In genomic region chr11:134915881-134916280, GRCh38 we compare ENCODE assay signal across 15 cellular contexts.
DNase-seq lines count a peak whose midpoint lies in the region; ATAC-seq and TF ChIP-seq lines count a peak whose summit lies in the region.
"Had no signal": no experiment of that assay in that cellular context is flagged by ENCODE, and none has a peak within 500 bp of the region (broad histone marks: within the 10 kb centered on the region; RNA-seq: fewer than 3 reads in every experiment).

No MANE protein-coding gene starts in this region.

- H3K27ac Mint-ChIP-seq in GM23338 (no peak overlapping the region), mesothelial cell of epicardium (peak overlapping the region; percentile 69), glutamatergic neuron (ENCODE audit: unreplicated experiment) (no peak overlapping the region)
- H3K27ac Mint-ChIP-seq in stimulated activated effector memory CD8-positive, alpha-beta T cell treated with anti-CD3 and anti-CD28 coated beads, Interleukin-12 subunit alpha, Interleukin-12 subunit beta, amount 100 ng/mL, for 72 hours = no peak overlapping the region
- H3K27ac Mint-ChIP-seq: CD4-positive, alpha-beta memory T cell had no signal

- no peaks in the 10 kb centered on the region for H3K79me2 ChIP-seq in GM23338 (replicated peaks; ENCODE audit: insufficient read depth)

- intact Hi-C loops in gastrocnemius medialis (cut with DNase I; ENCODE audit: low total_unique reads) (no loop called here), lower lobe of right lung (cut with DNase I) (no loop called here)

- H3K27ac ChIP-seq in GM23338 (ENCODE audit: low read depth) = no peak overlapping the region
- no peak overlapping the region for H3K27ac ChIP-seq in gastrocnemius medialis
- H3K27ac ChIP-seq in lower lobe of right lung = no peak overlapping the region
- H3K27ac ChIP-seq: C4-2B had no signal

- H4K20me1 ChIP-seq in GM23338 (replicated peaks; ENCODE audit: insufficient read depth) = no peaks in the 10 kb centered on the region

- no peaks in the 10 kb centered on the region for H3K9me2 ChIP-seq in GM23338 (ENCODE audit: insufficient read depth)

- no peak for TF ChIP-seq CTCF in GM23338 (conservative IDR thresholded peaks at IDR 0.05; ENCODE audit: low read depth in 2 of 2)
- no peak for TF ChIP-seq CTCF in mesothelial cell of epicardium (IDR thresholded peaks at IDR 0.05; ENCODE audit: unreplicated experiment)
- no peak for TF ChIP-seq CTCF in gastrocnemius medialis (IDR thresholded peaks at IDR 0.05 in 4 of 5, conservative IDR thresholded peaks at IDR 0.05 in 1 of 5)
- TF ChIP-seq CTCF in glutamatergic neuron (IDR thresholded peaks at IDR 0.05; ENCODE audit: partially characterized antibody, unreplicated experiment) = no peak
- TF ChIP-seq CTCF in lower lobe of right lung (IDR thresholded peaks at IDR 0.05) = no peak

- H3K36me3 Mint-ChIP-seq in GM23338 (ENCODE audit: low read depth) (no peaks in the 10 kb centered on the region), mesothelial cell of epicardium (no peaks in the 10 kb centered on the region), glutamatergic neuron (ENCODE audit: unreplicated experiment) (no peaks in the 10 kb centered on the region)
- H3K36me3 Mint-ChIP-seq in stimulated activated effector memory CD8-positive, alpha-beta T cell treated with anti-CD3 and anti-CD28 coated beads, Interleukin-12 subunit alpha, Interleukin-12 subunit beta, amount 100 ng/mL, for 72 hours = no peaks in the 10 kb centered on the region
- H3K36me3 Mint-ChIP-seq: CD4-positive, alpha-beta memory T cell had no signal

- H2AFZ ChIP-seq in GM23338 = peak overlapping the region; percentile 74; the same call in 1 of the 2 replicates

- H3K9me3 Mint-ChIP-seq in GM23338 = no peaks in the 10 kb centered on the region
- no peaks in the 10 kb centered on the region for H3K9me3 Mint-ChIP-seq in mesothelial cell of epicardium
- no peaks in the 10 kb centered on the region for H3K9me3 Mint-ChIP-seq in stimulated activated effector memory CD8-positive, alpha-beta T cell treated with anti-CD3 and anti-CD28 coated beads, Interleukin-12 subunit alpha, Interleukin-12 subunit beta, amount 100 ng/mL, for 72 hours
- H3K9me3 Mint-ChIP-seq in glutamatergic neuron (ENCODE audit: unreplicated experiment) = peaks cover 4% of the 10 kb centered on the region

- H3K4me1 Mint-ChIP-seq in GM23338 (no peaks in the 10 kb centered on the region; the same call in 2 of the 3 replicates), mesothelial cell of epicardium (peaks cover 19% of the 10 kb centered on the region), glutamatergic neuron (ENCODE audit: low read depth, unreplicated experiment) (peaks cover 8% of the 10 kb centered on the region)
- no peaks in the 10 kb centered on the region for H3K4me1 Mint-ChIP-seq in stimulated activated effector memory CD8-positive, alpha-beta T cell treated with anti-CD3 and anti-CD28 coated beads, Interleukin-12 subunit alpha, Interleukin-12 subunit beta, amount 100 ng/mL, for 72 hours

- H3F3A ChIP-seq in GM23338 (replicated peaks; ENCODE audit: low read depth) = no peaks in the 10 kb centered on the region

- H3K4me3 Mint-ChIP-seq in GM23338 (no peak overlapping the region), mesothelial cell of epicardium (no peak overlapping the region), glutamatergic neuron (ENCODE audit: unreplicated experiment) (no peak overlapping the region)
- H3K4me3 Mint-ChIP-seq in stimulated activated effector memory CD8-positive, alpha-beta T cell treated with anti-CD3 and anti-CD28 coated beads, Interleukin-12 subunit alpha, Interleukin-12 subunit beta, amount 100 ng/mL, for 72 hours = no peak overlapping the region
- H3K4me3 Mint-ChIP-seq: CD4-positive, alpha-beta memory T cell had no signal

- DNase-seq in GM23338 (ENCODE audit: low spot score) = no peak
- DNase-seq in mesothelial cell of epicardium (ENCODE audit: low spot score in 2 of 2, unreplicated experiment in 2 of 2) = no peak
- DNase-seq in stimulated activated effector memory CD8-positive, alpha-beta T cell treated with anti-CD3 and anti-CD28 coated beads, Interleukin-12 subunit alpha, Interleukin-12 subunit beta, amount 100 ng/mL, for 72 hours (ENCODE audit: low spot score in 2 of 2) = no peak
- DNase-seq in MG63 = no peak
- DNase-seq in gastrocnemius medialis = no peak
- no peak for DNase-seq in glutamatergic neuron
- no peak for DNase-seq in lower lobe of right lung
- DNase-seq: ACHN; CD4-positive, alpha-beta memory T cell; COR-L47; DMS79 treated with DMSO at 0.1 percent for 48 hours; EL had no signal

- H3K4me3 ChIP-seq in GM23338 (no peak overlapping the region), MG63 (no peak overlapping the region), gastrocnemius medialis (no peak overlapping the region), lower lobe of right lung (no peak overlapping the region)

- in situ Hi-C loops in gastrocnemius medialis (cut with MboI; ENCODE audit: low sequenced_read_pairs in 4 of 4) = no loop called here

- no peak overlapping the region for H3K4me2 ChIP-seq in GM23338

- H3K36me3 ChIP-seq in GM23338 (ENCODE audit: insufficient read depth) (no peaks in the 10 kb centered on the region), MG63 (no peaks in the 10 kb centered on the region), gastrocnemius medialis (no peaks in the 10 kb centered on the region), lower lobe of right lung (no peaks in the 10 kb centered on the region)

- ATAC-seq in GM23338 = no peak
- ATAC-seq in stimulated activated effector memory CD8-positive, alpha-beta T cell treated with anti-CD3 and anti-CD28 coated beads, Interleukin-12 subunit alpha, Interleukin-12 subunit beta, amount 100 ng/mL, for 72 hours = peak; percentile 24
- ATAC-seq in gastrocnemius medialis = no peak
- ATAC-seq in lower lobe of right lung = no peak
- ATAC-seq: HCT116, HepG2 had no signal

- no peaks in the 10 kb centered on the region for H3K27me3 Mint-ChIP-seq in GM23338 (ENCODE audit: insufficient read depth, low read depth, poor library complexity)
- peaks cover 3% of the 10 kb centered on the region for H3K27me3 Mint-ChIP-seq in mesothelial cell of epicardium (ENCODE audit: low read depth)
- peaks cover 5% of the 10 kb centered on the region for H3K27me3 Mint-ChIP-seq in glutamatergic neuron (ENCODE audit: unreplicated experiment)

- no peak for TF ChIP-seq POLR2A in gastrocnemius medialis (IDR thresholded peaks at IDR 0.05)

- no peaks in the 10 kb centered on the region for H3K27me3 ChIP-seq in GM23338 (ENCODE audit: insufficient read depth)
- H3K27me3 ChIP-seq in MG63 = peaks cover 9% of the 10 kb centered on the region
- no peaks in the 10 kb centered on the region for H3K27me3 ChIP-seq in gastrocnemius medialis
- H3K27me3 ChIP-seq in lower lobe of right lung (ENCODE audit: low read depth) = peaks cover 4% of the 10 kb centered on the region

- H3K4me1 ChIP-seq in GM23338 (ENCODE audit: insufficient read depth) (no peaks in the 10 kb centered on the region), gastrocnemius medialis (no peaks in the 10 kb centered on the region), lower lobe of right lung (no peaks in the 10 kb centered on the region)

- no peaks in the 10 kb centered on the region for H3K9me3 ChIP-seq in MG63
- no peaks in the 10 kb centered on the region for H3K9me3 ChIP-seq in gastrocnemius medialis
- no peaks in the 10 kb centered on the region for H3K9me3 ChIP-seq in lower lobe of right lung

TF ChIP-seq in GM23338, 12 proteins besides CTCF, POLR2A, EP300 and RAD21 (continues in another document):
- TF ChIP-seq ZNF114 (CRISPR knock-in tag; IDR thresholded peaks at IDR 0.05) = no peak
- no peak for TF ChIP-seq EZH2phosphoT487 (IDR thresholded peaks at IDR 0.05; ENCODE audit: unreplicated experiment)
- TF ChIP-seq REST (IDR thresholded peaks at IDR 0.05; ENCODE audit: unreplicated experiment) = no peak
- no peak for TF ChIP-seq EZH2 (IDR thresholded peaks at IDR 0.05; ENCODE audit: low read depth, unreplicated experiment)
